Comparison of ENCODE assay signal across 18 cellular contexts in the genomic region with DNA sequence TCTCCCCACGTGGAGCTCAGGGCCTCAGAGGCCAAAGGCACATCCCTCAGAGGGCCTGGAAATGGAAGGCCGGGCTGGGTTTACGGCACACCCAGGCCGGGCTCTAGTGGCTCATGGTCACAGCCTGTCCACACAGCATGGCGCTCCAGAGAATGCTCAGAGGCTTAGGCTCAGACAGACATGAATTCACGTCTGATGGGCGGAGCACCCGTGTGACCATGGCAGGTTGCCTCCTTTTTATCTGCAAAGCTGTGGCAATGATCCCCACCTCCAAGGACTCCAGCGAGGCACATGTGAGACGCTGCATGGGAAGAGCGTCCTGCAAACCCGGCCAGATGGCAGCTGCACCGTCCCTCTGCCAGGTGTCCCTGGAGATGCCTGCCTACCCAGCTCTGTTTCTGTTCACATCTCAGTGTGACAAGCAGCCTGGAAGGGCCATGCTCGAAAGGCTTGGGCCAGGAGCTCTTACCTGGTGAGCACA. TPM values are rescaled to one million over a fixed set of nuclear protein-coding genes. Genes with fewer than 3 reads are reported as not detected.
A peak's percentile ranks its signal among the peaks of the same experiment; 100 is the strongest.
DNase-seq lines count a peak whose midpoint lies in the region; ATAC-seq and TF ChIP-seq lines count a peak whose summit lies in the region.
"Had no signal": no experiment of that assay in that cellular context is flagged by ENCODE, and none has a peak within 500 bp of the region (broad histone marks: within the 10 kb centered on the region; RNA-seq: fewer than 3 reads in every experiment).

No MANE protein-coding gene starts in this region.

- peaks cover 14% of the 10 kb centered on the region for H3K4me1 ChIP-seq in left ventricle myocardium inferior
- peaks cover 15% of the 10 kb centered on the region for H3K4me1 ChIP-seq in mucosa of descending colon (ENCODE audit: low read depth)
- peaks cover 3% of the 10 kb centered on the region for H3K4me1 ChIP-seq in upper lobe of right lung

- ATAC-seq in Right ventricle myocardium inferior (peak; percentile 20), mucosa of descending colon (no peak), upper lobe of right lung (no peak), GM19467 (IDR thresholded peaks at IDR 0.05; ENCODE audit: unreplicated experiment) (no peak)
- ATAC-seq in activated CD4-positive, alpha-beta T cell treated with anti-CD3 and anti-CD28 coated beads for 36 hours, result no peak

- intact Hi-C loops in Right ventricle myocardium inferior (cut with DNase I) (no loop called here), left ventricle myocardium inferior (cut with micrococcal nuclease) (no loop called here), mucosa of descending colon (cut with DNase I, micrococcal nuclease) (no loop called here), upper lobe of right lung (cut with DNase I) (no loop called here)
- intact Hi-C loops in activated CD4-positive, alpha-beta T cell treated with anti-CD3 and anti-CD28 coated beads for 36 hours (cut with DNase I, micrococcal nuclease), result no loop called here

- no peak overlapping the region for H3K4me3 Mint-ChIP-seq in activated CD4-positive, alpha-beta T cell treated with anti-CD3 and anti-CD28 coated beads for 36 hours
- H3K4me3 Mint-ChIP-seq: CD8-positive, alpha-beta memory T cell had no signal

- H3K4me1 Mint-ChIP-seq in activated CD4-positive, alpha-beta T cell treated with anti-CD3 and anti-CD28 coated beads for 36 hours, result no peaks in the 10 kb centered on the region
- H3K4me1 Mint-ChIP-seq: CD8-positive, alpha-beta memory T cell had no signal

- H3K9me3 ChIP-seq in left ventricle myocardium inferior (replicated peaks) (no peaks in the 10 kb centered on the region), mucosa of descending colon (no peaks in the 10 kb centered on the region), upper lobe of right lung (no peaks in the 10 kb centered on the region)
- H3K9me3 ChIP-seq: BLaER1 treated with 17β-estradiol and CSF1 and Interleukin-3, amounts not matched to agents 10 nM and 100 nM; SJCRH30 had no signal

- no peaks in the 10 kb centered on the region for H3K36me3 ChIP-seq in left ventricle myocardium inferior
- no peaks in the 10 kb centered on the region for H3K36me3 ChIP-seq in mucosa of descending colon (ENCODE audit: low read depth)
- H3K36me3 ChIP-seq in upper lobe of right lung, result no peaks in the 10 kb centered on the region
- H3K36me3 ChIP-seq: BLaER1 treated with 17β-estradiol and CSF1 and Interleukin-3, amounts not matched to agents 10 nM and 100 nM; SJCRH30 had no signal

- H3K27ac Mint-ChIP-seq in activated CD4-positive, alpha-beta T cell treated with anti-CD3 and anti-CD28 coated beads for 36 hours, result no peak overlapping the region
- H3K27ac Mint-ChIP-seq: CD8-positive, alpha-beta memory T cell had no signal

- CTCF ChIA-PET in activated CD4-positive, alpha-beta T cell treated with anti-CD3 and anti-CD28 coated beads for 36 hours (lab: Charles Lee), result interaction anchor here (0.8 kb wide), 1 partner anchor 230 kb away, joined by 3 read pairs; no protein-coding TSS in a partner anchor

- POLR2A ChIA-PET in activated CD4-positive, alpha-beta T cell treated with anti-CD3 and anti-CD28 coated beads for 36 hours (lab: Charles Lee), result no interaction called here

- no peaks in the 10 kb centered on the region for H3K27me3 Mint-ChIP-seq in activated CD4-positive, alpha-beta T cell treated with anti-CD3 and anti-CD28 coated beads for 36 hours

- no peaks in the 10 kb centered on the region for H3K9me3 Mint-ChIP-seq in activated CD4-positive, alpha-beta T cell treated with anti-CD3 and anti-CD28 coated beads for 36 hours (ENCODE audit: low read depth)
- H3K9me3 Mint-ChIP-seq: CD8-positive, alpha-beta memory T cell had no signal

- H3K4me3 ChIP-seq in left ventricle myocardium inferior, result no peak overlapping the region
- H3K4me3 ChIP-seq in mucosa of descending colon, result no peak overlapping the region
- H3K4me3 ChIP-seq in upper lobe of right lung, result no peak overlapping the region
- H3K4me3 ChIP-seq: BLaER1 treated with 17β-estradiol and CSF1 and Interleukin-3, amounts not matched to agents 10 nM and 100 nM; SJCRH30 had no signal

- TF ChIP-seq CTCF in left ventricle myocardium inferior (IDR thresholded peaks at IDR 0.05; ENCODE audit: borderline replicate concordance), result no peak
- TF ChIP-seq CTCF in mucosa of descending colon (IDR thresholded peaks at IDR 0.05), result no peak
- no peak for TF ChIP-seq CTCF in upper lobe of right lung (IDR thresholded peaks at IDR 0.05)

- peaks cover 3% of the 10 kb centered on the region for H3K27me3 ChIP-seq in left ventricle myocardium inferior (ENCODE audit: low read depth)
- no peaks in the 10 kb centered on the region for H3K27me3 ChIP-seq in upper lobe of right lung

- H3K27ac ChIP-seq in left ventricle myocardium inferior (replicated peaks), result no peak overlapping the region
- no peak overlapping the region for H3K27ac ChIP-seq in upper lobe of right lung
- H3K27ac ChIP-seq: BLaER1 treated with 17β-estradiol and CSF1 and Interleukin-3, amounts not matched to agents 10 nM and 100 nM; HL-60; SJCRH30 had no signal

- no peaks in the 10 kb centered on the region for H3K36me3 Mint-ChIP-seq in activated CD4-positive, alpha-beta T cell treated with anti-CD3 and anti-CD28 coated beads for 36 hours (ENCODE audit: low read depth)
- H3K36me3 Mint-ChIP-seq: CD8-positive, alpha-beta memory T cell had no signal

- DNase-seq in Right ventricle myocardium inferior (ENCODE audit: missing footprints) (peak; percentile 40), left ventricle myocardium inferior (no peak), NCI-H524 treated with DMSO at 0.1 percent for 48 hours (lab: John Stamatoyannopoulos, UW) (peak; percentile 35), mucosa of descending colon (peak in 2 of 3 donors; percentile 18 to 33), upper lobe of right lung (peak; percentile 48), GOT3 (lab: John Stamatoyannopoulos, UW) (no peak)
- DNase-seq in activated CD4-positive, alpha-beta T cell treated with anti-CD3 and anti-CD28 coated beads for 36 hours, result no peak
- DNase-seq: HCEC 1CT, NCI-H1105, NCI-H187, NCI-H446, NCI-H748 treated with DMSO at 0.1 percent for 48 hours, RPMI8226 had no signal

RNA-seq across cellular contexts. Expression of a gene that starts 34.6 kb away (rescaled TPM):
- total RNA-seq in Right ventricle myocardium inferior (26.1 TPM), left ventricle myocardium inferior (22.2 TPM), mucosa of descending colon (10 to 100 TPM; 20.7 to 47.7 (median 26.5) TPM), upper lobe of right lung (58.8 TPM)
- total RNA-seq in activated CD4-positive, alpha-beta T cell treated with anti-CD3 and anti-CD28 coated beads for 36 hours, result under 1 TPM; 0.21 to 0.59 TPM

Comparison
In these comparisons a context has a peak if more than half of its experiments do, and no peak if none do; other contexts are left out.
1. DNase-seq: peak in Right ventricle myocardium inferior (single experiment), NCI-H524 treated with DMSO at 0.1 percent for 48 hours (single experiment), mucosa of descending colon (2 of 3) and upper lobe of right lung (single experiment); none in left ventricle myocardium inferior (single experiment), GOT3 (single experiment) and activated CD4-positive, alpha-beta T cell treated with anti-CD3 and anti-CD28 coated beads for 36 hours (single experiment).
2. RNA of a gene that starts 34.6 kb away (total RNA-seq): 58.8 TPM in upper lobe of right lung (single experiment), 20.7 to 47.7 TPM in mucosa of descending colon, 26.1 TPM in Right ventricle myocardium inferior (single experiment) and 22.2 TPM in left ventricle myocardium inferior (single experiment); 0.21 to 0.59 TPM in activated CD4-positive, alpha-beta T cell treated with anti-CD3 and anti-CD28 coated beads for 36 hours; every median in the first group is over 10 times any median in the second.